Comparison of ENCODE assay signal across 17 cellular contexts in the genomic region with DNA sequence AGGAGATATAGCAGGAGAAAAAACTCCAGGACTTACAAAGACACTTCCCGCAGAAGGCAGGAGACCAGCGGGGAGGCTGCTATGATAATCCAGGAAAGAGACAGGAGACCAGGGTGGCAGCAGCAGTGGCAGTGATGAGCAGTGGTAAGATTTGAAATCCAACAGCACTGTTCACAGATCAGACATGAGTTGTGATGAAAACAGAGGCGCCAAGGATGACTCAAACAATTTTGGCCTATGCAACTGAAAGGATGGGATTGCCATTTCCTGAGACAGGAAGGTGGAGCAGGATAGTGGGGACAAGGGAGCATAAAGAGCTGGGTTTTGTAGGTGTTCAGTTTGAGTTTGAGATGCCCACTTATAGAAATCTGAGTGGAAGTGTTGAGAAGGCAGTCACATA.
DNase-seq lines count a peak whose midpoint lies in the region; ATAC-seq and TF ChIP-seq lines count a peak whose summit lies in the region.
"Had no signal": no experiment of that assay in that cellular context is flagged by ENCODE, and none has a peak within 500 bp of the region (broad histone marks: within the 10 kb centered on the region; RNA-seq: fewer than 3 reads in every experiment).

No MANE protein-coding gene starts in this region.

- H3F3A ChIP-seq in PC-3 (ENCODE audit: low read length, unreplicated experiment): no peaks in the 10 kb centered on the region

- no peaks in the 10 kb centered on the region for H3K9me3 ChIP-seq in PC-3 (ENCODE audit: low read length)
- H3K9me3 ChIP-seq: A549 had no signal

- CTCF ChIA-PET in PC-3 (lab: Charles Lee): no interaction called here

- no peak for TF ChIP-seq CTCF in PC-3 (conservative IDR thresholded peaks at IDR 0.05; ENCODE audit: low read depth, low read length)

- no peak overlapping the region for H3K4me3 ChIP-seq in PC-3 (ENCODE audit: low read length)
- H3K4me3 ChIP-seq: A549 had no signal

- no peaks in the 10 kb centered on the region for H3K9me2 ChIP-seq in PC-3 (replicated peaks; ENCODE audit: low read length)

- H3K27me3 Mint-ChIP-seq in stimulated activated naive CD8-positive, alpha-beta T cell treated with anti-CD3 and anti-CD28 coated beads, Interleukin-15, amount 100 ng/mL, for 72 hours: no peaks in the 10 kb centered on the region

- no peaks in the 10 kb centered on the region for H3K9me3 Mint-ChIP-seq in stimulated activated naive CD8-positive, alpha-beta T cell treated with anti-CD3 and anti-CD28 coated beads, Interleukin-15, amount 100 ng/mL, for 72 hours

- no peak overlapping the region for H2AFZ ChIP-seq in PC-3 (ENCODE audit: low read length)

- peaks cover 22% of the 10 kb centered on the region for H3K4me1 Mint-ChIP-seq in stimulated activated naive CD8-positive, alpha-beta T cell treated with anti-CD3 and anti-CD28 coated beads, Interleukin-15, amount 100 ng/mL, for 72 hours
- H3K4me1 Mint-ChIP-seq: CD14-positive monocyte had no signal

- H4K20me1 ChIP-seq in PC-3 (ENCODE audit: low read length): no peaks in the 10 kb centered on the region

- no peak overlapping the region for H3K9ac ChIP-seq in PC-3 (ENCODE audit: low read length)

- no peak overlapping the region for H3K27ac Mint-ChIP-seq in stimulated activated naive CD8-positive, alpha-beta T cell treated with anti-CD3 and anti-CD28 coated beads, Interleukin-15, amount 100 ng/mL, for 72 hours
- H3K27ac Mint-ChIP-seq: CD14-positive monocyte had no signal

- no TSS peak for BruUV-seq in PC-3 (replicated peaks; lab: Mats Ljungman, UMichigan)

- no peak overlapping the region for H3K4me3 Mint-ChIP-seq in stimulated activated naive CD8-positive, alpha-beta T cell treated with anti-CD3 and anti-CD28 coated beads, Interleukin-15, amount 100 ng/mL, for 72 hours

- H3K27ac ChIP-seq in PC-3 (ENCODE audit: low read length): no peak overlapping the region
- peak overlapping the region; percentile 57 for H3K27ac ChIP-seq in epithelial cell of prostate
- H3K27ac ChIP-seq: A549 had no signal

- no peaks in the 10 kb centered on the region for H3K27me3 ChIP-seq in PC-3 (ENCODE audit: low read length)

- no peak overlapping the region for H3K4me2 ChIP-seq in PC-3 (ENCODE audit: low read length)
- H3K4me2 ChIP-seq: A549 had no signal

- intact Hi-C loops in PC-3 (cut with micrococcal nuclease): loop anchor here (10.0 kb wide), 1 partner anchor 405 kb away; no protein-coding TSS in a partner anchor

- no peaks in the 10 kb centered on the region for H3K36me3 ChIP-seq in PC-3 (ENCODE audit: low read depth, low read length)

- peaks cover 5% of the 10 kb centered on the region for H3K4me1 ChIP-seq in PC-3 (ENCODE audit: insufficient read depth, low read length)

- DNase-seq in AG08395 (ENCODE audit: low spot score) (peak; percentile 40), EL (peak; percentile 19), PC-3 (peak; percentile 15), epithelial cell of prostate (ENCODE audit: low read depth, low spot score) (no peak)
- no peak for DNase-seq in stimulated activated naive CD8-positive, alpha-beta T cell treated with anti-CD3 and anti-CD28 coated beads, Interleukin-15, amount 100 ng/mL, for 72 hours
- no peak for DNase-seq in activated CD8-positive, alpha-beta memory T cell treated with anti-CD3 and anti-CD28 coated beads, Interleukin-2, amount 50 U/mL, for 48 hours
- DNase-seq: AML-193; DMS 273 treated with DMSO at 0.1 percent for 48 hours; GOT3; IMR-90; Kasumi-1; NCI-H187; NK-92 treated with Interleukin-12 subunit alpha and Interleukin-12 subunit beta, amount 100 ng/mL, for 24 hours had no signal

- no peaks in the 10 kb centered on the region for H3K79me2 ChIP-seq in PC-3 (ENCODE audit: low read length)

- POLR2A ChIA-PET in PC-3 (lab: Charles Lee; ENCODE audit: unreplicated experiment): no interaction called here

- ATAC-seq in PC-3 (no peak; the same call in 1 of the 2 replicates), GM21360 (IDR thresholded peaks at IDR 0.05; ENCODE audit: unreplicated experiment) (no peak), GM18511 (IDR thresholded peaks at IDR 0.05; ENCODE audit: unreplicated experiment) (no peak)
- no peak for ATAC-seq in stimulated activated naive CD8-positive, alpha-beta T cell treated with anti-CD3 and anti-CD28 coated beads, Interleukin-15, amount 100 ng/mL, for 72 hours

Comparison
In these comparisons a context has a peak if more than half of its experiments do, and no peak if none do; other contexts are left out.
1. DNase-seq: peak in AG08395 (single experiment), EL (single experiment) and PC-3 (single experiment); none in epithelial cell of prostate (single experiment), stimulated activated naive CD8-positive, alpha-beta T cell treated with anti-CD3 and anti-CD28 coated beads, Interleukin-15, amount 100 ng/mL, for 72 hours (0 of 2) and activated CD8-positive, alpha-beta memory T cell treated with anti-CD3 and anti-CD28 coated beads, Interleukin-2, amount 50 U/mL, for 48 hours (single experiment).